26 cellular contexts compared by ENCODE assay signal in genomic region chr10:19549503-19549902, GRCh38.
"Had no signal": no experiment of that assay in that cellular context is flagged by ENCODE, and none has a peak within 500 bp of the region (broad histone marks: within the 10 kb centered on the region; RNA-seq: fewer than 3 reads in every experiment).

No MANE protein-coding gene starts in this region.

- ATAC-seq: activated naive CD4-positive, alpha-beta T cell treated with anti-CD3 and anti-CD28 coated beads, Interleukin-2, amount 50 U/mL, for 72 hours; activated T-cell treated with anti-CD3 and anti-CD28 coated beads, Interleukin-2, amount 50 U/mL, for 4 hours; K562; Panc1 had no signal

- H3K4me3 ChIP-seq: K562, SJCRH30 had no signal

- H3K4me2 ChIP-seq: SK-N-SH had no signal

- H3K4me1 ChIP-seq: SJCRH30 had no signal

- H3K9ac ChIP-seq: SK-N-SH had no signal

- DNase-seq: activated CD4-positive, alpha-beta memory T cell treated with anti-CD3 and anti-CD28 coated beads for 36 hours; activated CD4-positive, alpha-beta T cell treated with anti-CD3 and anti-CD28 coated beads, Interleukin-2, amount 10 ng/mL, durations not matched to agents 7 days and 5 days; activated CD4-positive, CD25-positive, alpha-beta regulatory T cell; activated CD8-positive, alpha-beta memory T cell treated with anti-CD3 and anti-CD28 coated beads for 24 hours; activated effector memory CD4-positive, alpha-beta T cell treated with anti-CD3 and anti-CD28 coated beads, Interleukin-2, amount 50 U/mL, for 16 hours; activated naive CD4-positive, alpha-beta T cell treated with Interleukin-2 at 50 U/mL for 16 hours; activated T-cell treated with anti-CD3 and anti-CD28 coated beads, Interleukin-2, amount 50 U/mL, for 4 hours; Karpas-422; NCI-H1092 treated with DMSO at 0.1 percent for 48 hours; NCI-H1417 treated with DMSO at 0.1 percent for 48 hours; NCI-H1694; NCI-H2029; NCI-H2107; NCI-H2171 treated with DMSO at 0.1 percent for 48 hours; NCI-H226; NCI-H526; NCI-H774; Right ventricle myocardium superior; RPMI8226; SJCRH30; SK-N-SH; T-helper 1 cell had no signal

- H3K9me3 ChIP-seq: SJCRH30, SK-N-SH had no signal

- H3K27ac ChIP-seq: SJCRH30, VCaP had no signal

- H3K27me3 ChIP-seq: SJCRH30 had no signal

- H3K36me3 ChIP-seq: SJCRH30 had no signal
